Comparison of ENCODE assay signal across 8 cellular contexts in genomic region chr18:50280707-50281294, GRCh38. TPM values are rescaled to one million over a fixed set of nuclear protein-coding genes. Genes with fewer than 3 reads are reported as not detected.
DNase-seq lines count a peak whose midpoint lies in the region; ATAC-seq, FAIRE-seq and TF ChIP-seq lines count a peak whose summit lies in the region.

No MANE protein-coding gene starts in this region.

- no peaks in the 10 kb centered on the region for H3K27me3 Mint-ChIP-seq in activated CD8-positive, alpha-beta memory T cell treated with anti-CD3 and anti-CD28 coated beads, Interleukin-2, amount 10 ng/mL, durations not matched to agents 7 days and 5 days
- H3K27me3 Mint-ChIP-seq in astrocyte (ENCODE audit: low read depth, unreplicated experiment) = no peaks in the 10 kb centered on the region

- no peak for TF ChIP-seq CTCF in astrocyte (IDR thresholded peaks at IDR 0.05; ENCODE audit: insufficient read depth, low read depth, low read length)
- no peak for TF ChIP-seq CTCF in liver (IDR thresholded peaks at IDR 0.05; ENCODE audit: low read depth, low read length, missing input control)

- peaks cover 56% of the 10 kb centered on the region for H3K79me2 ChIP-seq in astrocyte (ENCODE audit: insufficient read depth, low read length)

- H3K27ac Mint-ChIP-seq in activated CD8-positive, alpha-beta memory T cell treated with anti-CD3 and anti-CD28 coated beads, Interleukin-2, amount 10 ng/mL, durations not matched to agents 7 days and 5 days = peak overlapping the region; percentile 95
- H3K27ac Mint-ChIP-seq in astrocyte (ENCODE audit: unreplicated experiment) = peak overlapping the region; percentile 85

- H3K9ac ChIP-seq in astrocyte (ENCODE audit: low read length) = peak overlapping the region; percentile 98
- peak overlapping the region; percentile 88 to 97 for H3K9ac ChIP-seq in liver (ENCODE audit: low read depth in 1 of 2, low read length in 2 of 2)

- H3K27me3 ChIP-seq in astrocyte (ENCODE audit: insufficient read depth, low read length) = no peaks in the 10 kb centered on the region
- no peaks in the 10 kb centered on the region for H3K27me3 ChIP-seq in liver (ENCODE audit: control insufficient read depth in 4 of 4, insufficient read depth in 4 of 4, low read length in 3 of 4)
- no peaks in the 10 kb centered on the region for H3K27me3 ChIP-seq in thymus (ENCODE audit: control insufficient read depth, insufficient read depth)

- H3K27ac ChIP-seq in astrocyte (ENCODE audit: low read depth, low read length) = peak overlapping the region; percentile 87
- H3K27ac ChIP-seq in liver (ENCODE audit: low read depth in 1 of 2, low read length in 2 of 2) = peak overlapping the region; percentile 93 to 95
- H3K27ac ChIP-seq in thymus (ENCODE audit: low read depth) = peak overlapping the region; percentile 96

- no peak for TF ChIP-seq RAD21 in liver (IDR thresholded peaks at IDR 0.05)

- H3K9me3 ChIP-seq in astrocyte (ENCODE audit: insufficient read depth, low read depth, low read length) (no peaks in the 10 kb centered on the region), liver (ENCODE audit: control insufficient read depth in 4 of 4, low read length in 3 of 4) (no peaks in the 10 kb centered on the region), thymus (ENCODE audit: control insufficient read depth) (no peaks in the 10 kb centered on the region)

- peak overlapping the region; percentile 96 for H3K4me3 ChIP-seq in astrocyte (ENCODE audit: insufficient read depth, low read depth, low read length)
- H3K4me3 ChIP-seq in liver (ENCODE audit: low read depth in 1 of 3, low read length in 3 of 3) = peak overlapping the region; percentile 63 to 98 (median 87)
- peak overlapping the region; percentile 77 for H3K4me3 ChIP-seq in thymus (ENCODE audit: low read length)

- DNase-seq in activated CD8-positive, alpha-beta memory T cell treated with anti-CD3 and anti-CD28 coated beads, Interleukin-2, amount 10 ng/mL, durations not matched to agents 7 days and 5 days = no peak
- DNase-seq in activated CD8-positive, alpha-beta memory T cell treated with anti-CD3 and anti-CD28 coated beads, Interleukin-2, amount 50 U/mL, for 4 hours = no peak
- no peak for DNase-seq in astrocyte (ENCODE audit: low read depth)
- no peak for DNase-seq in SKM-1 (lab: John Stamatoyannopoulos, UW; ENCODE audit: unreplicated experiment)
- no peak for DNase-seq in NCI-H2081 treated with DMSO at 0.1 percent for 48 hours (lab: John Stamatoyannopoulos, UW)

- H2AFZ ChIP-seq in astrocyte (ENCODE audit: low read depth, low read length) = peak overlapping the region; percentile 81

- no peak for ATAC-seq in activated CD8-positive, alpha-beta memory T cell treated with anti-CD3 and anti-CD28 coated beads, Interleukin-2, amount 10 ng/mL, durations not matched to agents 7 days and 5 days
- no peak for ATAC-seq in GM21717 (IDR thresholded peaks at IDR 0.05; ENCODE audit: unreplicated experiment)

- peak overlapping the region; percentile 99 for H3K4me3 Mint-ChIP-seq in activated CD8-positive, alpha-beta memory T cell treated with anti-CD3 and anti-CD28 coated beads, Interleukin-2, amount 10 ng/mL, durations not matched to agents 7 days and 5 days
- peak overlapping the region; percentile 96 for H3K4me3 Mint-ChIP-seq in astrocyte (ENCODE audit: unreplicated experiment)

- FAIRE-seq in astrocyte (lab: Jason Lieb, UNC) = no peak

- WGBS in liver = 2% methylated on average over 16 of the region's 16 CpGs
- WGBS in thymus = 3% methylated on average over 16 of the region's 16 CpGs

- peaks cover 49% of the 10 kb centered on the region for H3K4me1 Mint-ChIP-seq in activated CD8-positive, alpha-beta memory T cell treated with anti-CD3 and anti-CD28 coated beads, Interleukin-2, amount 10 ng/mL, durations not matched to agents 7 days and 5 days
- peaks cover 16% of the 10 kb centered on the region for H3K4me1 Mint-ChIP-seq in astrocyte (ENCODE audit: low read depth, unreplicated experiment)

- peaks cover 31% of the 10 kb centered on the region for H4K20me1 ChIP-seq in astrocyte (ENCODE audit: insufficient read depth, low read length)

- peaks cover 60% of the 10 kb centered on the region for H3K36me3 Mint-ChIP-seq in activated CD8-positive, alpha-beta memory T cell treated with anti-CD3 and anti-CD28 coated beads, Interleukin-2, amount 10 ng/mL, durations not matched to agents 7 days and 5 days
- peaks cover 22% of the 10 kb centered on the region for H3K36me3 Mint-ChIP-seq in astrocyte (ENCODE audit: low read depth, unreplicated experiment)

- H3K4me2 ChIP-seq in astrocyte (ENCODE audit: low read length) = peak overlapping the region; percentile 100

- H3K36me3 ChIP-seq in astrocyte (ENCODE audit: insufficient read depth, low read length) (peaks cover 22% of the 10 kb centered on the region), liver (ENCODE audit: control insufficient read depth in 4 of 4, insufficient read depth in 3 of 4, low read depth in 1 of 4, low read length in 3 of 4) (peaks cover 14 to 49% (median 28%) of the 10 kb centered on the region in 4 donors), thymus (ENCODE audit: control insufficient read depth, insufficient read depth) (peaks cover 52% of the 10 kb centered on the region)

- H3K9me3 Mint-ChIP-seq in activated CD8-positive, alpha-beta memory T cell treated with anti-CD3 and anti-CD28 coated beads, Interleukin-2, amount 10 ng/mL, durations not matched to agents 7 days and 5 days (ENCODE audit: low read depth) = no peaks in the 10 kb centered on the region
- H3K9me3 Mint-ChIP-seq in astrocyte (ENCODE audit: unreplicated experiment) = no peaks in the 10 kb centered on the region

- peaks cover 31% of the 10 kb centered on the region for H3K4me1 ChIP-seq in astrocyte (ENCODE audit: insufficient read depth, low read length)
- peaks cover 9 to 27% (median 24%) of the 10 kb centered on the region in 4 donors for H3K4me1 ChIP-seq in liver (ENCODE audit: control insufficient read depth in 4 of 4, insufficient read depth in 4 of 4, low read length in 3 of 4)
- H3K4me1 ChIP-seq in thymus (ENCODE audit: control insufficient read depth, insufficient read depth, low read length) = peaks cover 21% of the 10 kb centered on the region

- CTCF ChIA-PET in activated CD8-positive, alpha-beta memory T cell treated with anti-CD3 and anti-CD28 coated beads, Interleukin-2, amount 10 ng/mL, durations not matched to agents 7 days and 5 days (lab: Charles Lee) = interaction anchor here (1.0 to 2.9 kb wide), 4 partner anchors 9 to 76 kb away, joined by 6 to 22 read pairs (median 11); partner anchors contain the start of gene CFAP53

TF ChIP-seq in liver, 16 proteins besides CTCF, POLR2A, EP300 and RAD21 (continues in another document):
- TF ChIP-seq REST (IDR thresholded peaks at IDR 0.05) (no peak), ZBTB33 (IDR thresholded peaks at IDR 0.05) (no peak), TAF1 (conservative IDR thresholded peaks at IDR 0.05) (no peak), FOXA2 (IDR thresholded peaks at IDR 0.05) (no peak)

RNA-seq across cellular contexts. Expression of gene MBD1, which starts 0.5 kb away (rescaled TPM):
- total RNA-seq in activated CD8-positive, alpha-beta memory T cell treated with anti-CD3 and anti-CD28 coated beads, Interleukin-2, amount 10 ng/mL, durations not matched to agents 7 days and 5 days = 100 to 1,000 TPM in 1 of 2 experiments, 10 to 100 TPM in 1; 97.8 to 106 TPM
- total RNA-seq in astrocyte (62.8 and 74.4 TPM in 2 replicates), liver (10 to 100 TPM; 31.4 to 45.8 TPM)
- polyA plus RNA-seq in liver (10 to 100 TPM; 13.9 to 22.1 TPM), thymus (48.9 TPM)

RNA-seq across cellular contexts. Expression of gene CXXC1, which starts 6.7 kb away (rescaled TPM):
- 100 to 1,000 TPM; 128 to 150 TPM for total RNA-seq in activated CD8-positive, alpha-beta memory T cell treated with anti-CD3 and anti-CD28 coated beads, Interleukin-2, amount 10 ng/mL, durations not matched to agents 7 days and 5 days
- 46.3 and 50.6 TPM in 2 replicates for total RNA-seq in astrocyte
- 10 to 100 TPM; 33.5 to 38.4 TPM for total RNA-seq in liver
- 10 to 100 TPM; 21.7 to 26.6 TPM for polyA plus RNA-seq in liver
- polyA plus RNA-seq in thymus = 113 TPM

RNA-seq across cellular contexts. Expression of gene CFAP53, which starts 14.5 kb away (rescaled TPM):
- total RNA-seq in activated CD8-positive, alpha-beta memory T cell treated with anti-CD3 and anti-CD28 coated beads, Interleukin-2, amount 10 ng/mL, durations not matched to agents 7 days and 5 days = under 1 TPM; 0.16 to 0.50 TPM
- 0.46 and 0.68 TPM in 2 replicates for total RNA-seq in astrocyte
- total RNA-seq in liver = under 1 TPM; 0.08 to 0.09 TPM
- under 1 TPM; 0.05 to 0.14 TPM for polyA plus RNA-seq in liver
- 2.1 TPM for polyA plus RNA-seq in thymus
